Comparison of ENCODE assay signal across 10 cellular contexts in the genomic region with DNA sequence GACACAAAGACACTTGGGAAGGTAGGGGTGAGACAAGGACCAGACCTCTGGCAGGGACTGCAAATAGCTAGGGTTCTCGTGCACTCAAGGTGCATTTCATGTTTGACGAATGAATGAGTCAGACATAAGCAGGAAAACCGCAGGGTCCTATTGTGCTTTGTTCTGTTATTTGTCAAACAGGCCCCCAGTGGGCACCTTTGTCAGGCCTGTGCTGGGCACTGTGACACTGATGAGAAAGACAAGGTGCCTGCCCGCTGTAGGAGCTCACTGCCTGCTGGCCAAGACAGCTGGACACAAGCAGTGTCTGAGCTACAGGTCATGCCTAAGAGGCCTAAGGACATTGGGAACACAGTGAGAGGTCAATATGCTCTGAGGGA.
DNase-seq lines count a peak whose midpoint lies in the region; ATAC-seq and TF ChIP-seq lines count a peak whose summit lies in the region.
"Had no signal": no experiment of that assay in that cellular context is flagged by ENCODE, and none has a peak within 500 bp of the region (broad histone marks: within the 10 kb centered on the region; RNA-seq: fewer than 3 reads in every experiment).

No MANE protein-coding gene starts in this region.

- DNase-seq in stimulated activated CD4-positive, alpha-beta T cell treated with anti-CD3 and anti-CD28 coated beads, Interleukin-4, amount 100 ng/mL, for 24 hours: peak; percentile 43
- DNase-seq in stimulated activated CD4-positive, alpha-beta T cell treated with anti-CD3 and anti-CD28 coated beads, Interleukin-4, amount 100 ng/mL, for 1 hour: no peak
- DNase-seq in RWPE2 (ENCODE audit: low spot score) (no peak), astrocyte of the spinal cord (ENCODE audit: low read depth, low spot score) (peak; percentile 19), AML-193 (lab: John Stamatoyannopoulos, UW) (no peak), germinal center (ENCODE audit: low spot score) (no peak), foreskin melanocyte (no peak)
- DNase-seq: DMS79, KG1 had no signal

- H3K4me1 ChIP-seq in RWPE2 (ENCODE audit: insufficient read depth, poor library complexity, severe bottlenecking): peaks cover 20% of the 10 kb centered on the region

- no peaks in the 10 kb centered on the region for H3K9me3 ChIP-seq in RWPE2 (ENCODE audit: severe bottlenecking)

- no peaks in the 10 kb centered on the region for H3K27me3 ChIP-seq in RWPE2 (ENCODE audit: insufficient read depth, poor library complexity, severe bottlenecking)

- in situ Hi-C loops in astrocyte of the spinal cord (cut with HindIII; ENCODE audit: low sequenced_read_pairs): no loop called here

- H3K27ac ChIP-seq in RWPE2 (ENCODE audit: poor library complexity, severe bottlenecking): peak overlapping the region; percentile 9

- ATAC-seq in RWPE2 (ENCODE audit: low read depth): peak; percentile 44
- ATAC-seq in HG02870 (IDR thresholded peaks at IDR 0.05; ENCODE audit: unreplicated experiment): no peak

- H3K4me3 ChIP-seq in RWPE2 (ENCODE audit: severe bottlenecking) (no peak overlapping the region), astrocyte of the spinal cord (ENCODE audit: low read depth, low read length) (no peak overlapping the region)

- TF ChIP-seq CTCF in RWPE2 (IDR thresholded peaks at IDR 0.05; ENCODE audit: poor library complexity, severe bottlenecking) (no peak), astrocyte of the spinal cord (IDR thresholded peaks at IDR 0.05; ENCODE audit: low read depth, low read length) (no peak)

- no peaks in the 10 kb centered on the region for H3K36me3 ChIP-seq in RWPE2 (ENCODE audit: low read depth)

Comparison
In these comparisons a context has a peak if more than half of its experiments do, and no peak if none do; other contexts are left out.
1. DNase-seq: peak in stimulated activated CD4-positive, alpha-beta T cell treated with anti-CD3 and anti-CD28 coated beads, Interleukin-4, amount 100 ng/mL, for 24 hours (single experiment) and astrocyte of the spinal cord (single experiment); none in stimulated activated CD4-positive, alpha-beta T cell treated with anti-CD3 and anti-CD28 coated beads, Interleukin-4, amount 100 ng/mL, for 1 hour (single experiment), RWPE2 (single experiment), AML-193 (0 of 2), germinal center (single experiment) and foreskin melanocyte (single experiment).